In the genomic region with DNA sequence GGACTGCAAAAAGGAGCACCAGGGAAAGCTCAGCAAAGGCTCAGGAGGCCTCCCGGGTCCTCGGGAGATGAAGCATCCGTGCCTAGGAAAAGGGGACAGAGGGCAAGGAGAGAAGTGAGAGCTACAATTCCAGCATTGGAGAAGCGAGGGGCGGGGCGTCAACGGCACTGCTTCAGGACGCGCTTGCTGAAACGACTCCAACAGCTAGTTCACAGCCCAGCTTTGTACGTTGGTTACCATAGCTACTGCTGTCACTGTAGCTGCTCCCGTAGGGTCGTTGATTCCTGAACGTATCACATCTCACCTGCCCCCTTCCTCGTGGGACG, we compare ENCODE assay signal across 8 cellular contexts.
DNase-seq lines count a peak whose midpoint lies in the region; ATAC-seq and TF ChIP-seq lines count a peak whose summit lies in the region.

No MANE protein-coding gene starts in this region.

- ATAC-seq in GM18502 (IDR thresholded peaks at IDR 0.05; ENCODE audit: poor library complexity, unreplicated experiment) (peak; percentile 40), HG02642 (IDR thresholded peaks at IDR 0.05; ENCODE audit: poor library complexity, unreplicated experiment) (peak; percentile 26)

- no peak for TF ChIP-seq POLR2A in Peyer's patch (IDR thresholded peaks at IDR 0.05)
- no peak for TF ChIP-seq POLR2A in prostate gland (IDR thresholded peaks at IDR 0.05)

- H3K36me3 ChIP-seq in Peyer's patch (no peaks in the 10 kb centered on the region), prostate gland (no peaks in the 10 kb centered on the region)

- TF ChIP-seq CTCF in Peyer's patch (IDR thresholded peaks at IDR 0.05), result no peak
- no peak for TF ChIP-seq CTCF in foreskin fibroblast (IDR thresholded peaks at IDR 0.05; ENCODE audit: low read depth, low read length)
- no peak for TF ChIP-seq CTCF in prostate gland (IDR thresholded peaks at IDR 0.05)

- DNase-seq in Peyer's patch (no peak), foreskin fibroblast (peak in 1 of 2 donors; percentile 40), prostate gland (ENCODE audit: low spot score) (no peak), ACHN (no peak), hippocampal formation (lab: John Stamatoyannopoulos, UW) (no peak), SKM-1 (lab: John Stamatoyannopoulos, UW; ENCODE audit: unreplicated experiment) (no peak)

- H3K9me3 ChIP-seq in Peyer's patch, result no peaks in the 10 kb centered on the region
- H3K9me3 ChIP-seq in prostate gland, result no peaks in the 10 kb centered on the region

- peak overlapping the region in 1 of 4 donors; percentile 35 for H3K27ac ChIP-seq in Peyer's patch
- peak overlapping the region; percentile 12 to 53 for H3K27ac ChIP-seq in prostate gland

- WGBS in prostate gland, result under 1% methylated on average over 16 of the region's 16 CpGs

- H3K4me1 ChIP-seq in Peyer's patch, result peaks cover 3 to 14% (median 8%) of the 10 kb centered on the region in 4 donors
- peaks cover 9% of the 10 kb centered on the region for H3K4me1 ChIP-seq in prostate gland (replicated peaks)

- intact Hi-C loops in prostate gland (cut with DNase I), result no loop called here

- in situ Hi-C loops in ACHN (cut with HindIII; ENCODE audit: low pct_ligation_motif_present, low pct_unique_long_range_greater_than_20kb, low sequenced_read_pairs), result no loop called here

- peak overlapping the region; percentile 28 to 54 (median 43) for H3K4me3 ChIP-seq in Peyer's patch
- peak overlapping the region; percentile 50 to 55 for H3K4me3 ChIP-seq in foreskin fibroblast (ENCODE audit: low read depth in 1 of 2, low read length in 2 of 2)
- H3K4me3 ChIP-seq in prostate gland, result peak overlapping the region; percentile 26 to 29

- H3K27me3 ChIP-seq in Peyer's patch (no peaks in the 10 kb centered on the region), prostate gland (replicated peaks; ENCODE audit: insufficient read depth) (no peaks in the 10 kb centered on the region)
